In genomic region chr3:143222505-143222904, GRCh38 we compare ENCODE assay signal across 26 cellular contexts.
A peak's percentile ranks its signal among the peaks of the same experiment; 100 is the strongest.
DNase-seq lines count a peak whose midpoint lies in the region; ATAC-seq and TF ChIP-seq lines count a peak whose summit lies in the region.
"Had no signal": no experiment of that assay in that cellular context is flagged by ENCODE, and none has a peak within 500 bp of the region (broad histone marks: within the 10 kb centered on the region; RNA-seq: fewer than 3 reads in every experiment).

No MANE protein-coding gene starts in this region.

- H3K36me3 ChIP-seq in GM23248 (ENCODE audit: low read depth) (no peaks in the 10 kb centered on the region), osteoblast (ENCODE audit: insufficient read depth, low read length) (no peaks in the 10 kb centered on the region)
- H3K36me3 ChIP-seq: SJSA1, uterus had no signal

- H3K4me2 ChIP-seq in GM23248 (ENCODE audit: unreplicated experiment) (no peak overlapping the region), osteoblast (ENCODE audit: insufficient read depth, low read length) (no peak overlapping the region)

- no peaks in the 10 kb centered on the region for H4K20me1 ChIP-seq in GM23248 (ENCODE audit: insufficient read depth)
- H4K20me1 ChIP-seq in osteoblast (ENCODE audit: insufficient read depth, low read length), result no peaks in the 10 kb centered on the region

- H3K27me3 Mint-ChIP-seq in natural killer cell treated with Interleukin-12 subunit alpha and Interleukin-12 subunit beta and Interleukin-15 and Interleukin-18, amount 100 ng/mL, for 72 hours, result no peaks in the 10 kb centered on the region
- H3K27me3 Mint-ChIP-seq: activated CD4-positive, alpha-beta T cell treated with anti-CD3 and anti-CD28 coated beads for 36 hours had no signal

- H3K27me3 ChIP-seq in GM23248 (replicated peaks; ENCODE audit: insufficient read depth) (no peaks in the 10 kb centered on the region), osteoblast (ENCODE audit: insufficient read depth, low read length) (no peaks in the 10 kb centered on the region)
- H3K27me3 ChIP-seq: SJSA1, uterus had no signal

- H3K27ac Mint-ChIP-seq in natural killer cell treated with Interleukin-12 subunit alpha and Interleukin-12 subunit beta and Interleukin-15 and Interleukin-18, amount 100 ng/mL, for 72 hours, result no peak overlapping the region
- H3K27ac Mint-ChIP-seq: activated CD4-positive, alpha-beta T cell treated with anti-CD3 and anti-CD28 coated beads for 36 hours; endodermal cell had no signal

- no peak for TF ChIP-seq CTCF in osteoblast (IDR thresholded peaks at IDR 0.05; ENCODE audit: extremely low read depth, low read depth, low read length)

- 56% methylated on average over 3 of the region's 3 CpGs for WGBS in GM23248 (ENCODE audit: low coverage in 1 of 2, low lambda C conversion rate in 2 of 2, missing lambda C conversion rate in 2 of 2), 2 experiments

- H3K9me3 ChIP-seq in GM23248 (ENCODE audit: low read depth) (no peaks in the 10 kb centered on the region), osteoblast (ENCODE audit: low read depth, low read length) (no peaks in the 10 kb centered on the region)
- H3K9me3 ChIP-seq: SJSA1, uterus had no signal

- H3K4me3 ChIP-seq in GM23248 (no peak overlapping the region), osteoblast (ENCODE audit: insufficient read depth, low read length) (no peak overlapping the region)
- H3K4me3 ChIP-seq: SJSA1, uterus had no signal

- no peaks in the 10 kb centered on the region for H3K9me2 ChIP-seq in GM23248 (ENCODE audit: insufficient read depth)

- H3K27ac ChIP-seq in GM23248 (no peak overlapping the region), osteoblast (ENCODE audit: low read depth, low read length) (no peak overlapping the region)
- H3K27ac ChIP-seq: C4-2B, SJSA1, uterus had no signal

- H3K4me1 Mint-ChIP-seq in natural killer cell treated with Interleukin-12 subunit alpha and Interleukin-12 subunit beta and Interleukin-15 and Interleukin-18, amount 100 ng/mL, for 72 hours (ENCODE audit: low read depth in 2 of 2), result peaks cover 5 to 11% of the 10 kb centered on the region in 2 donors
- H3K4me1 Mint-ChIP-seq: endodermal cell had no signal

- no peaks in the 10 kb centered on the region for H3K9me3 Mint-ChIP-seq in natural killer cell treated with Interleukin-12 subunit alpha and Interleukin-12 subunit beta and Interleukin-15 and Interleukin-18, amount 100 ng/mL, for 72 hours
- H3K9me3 Mint-ChIP-seq: endodermal cell had no signal

- no peaks in the 10 kb centered on the region for H3K36me3 Mint-ChIP-seq in natural killer cell treated with Interleukin-12 subunit alpha and Interleukin-12 subunit beta and Interleukin-15 and Interleukin-18, amount 100 ng/mL, for 72 hours

- no peak overlapping the region for H3K9ac ChIP-seq in GM23248

- DNase-seq in GM23248 (peak; percentile 31), RPMI7951 (ENCODE audit: low read depth) (peak; percentile 70), astrocyte of the hippocampus (ENCODE audit: low read depth, low spot score) (peak; percentile 31), osteoblast (ENCODE audit: insufficient read length, low spot score, missing footprints) (no peak), DMS79 treated with DMSO at 0.1 percent for 48 hours (lab: John Stamatoyannopoulos, UW) (no peak), ureter (ENCODE audit: low spot score) (no peak)
- DNase-seq in natural killer cell treated with Interleukin-12 subunit alpha and Interleukin-12 subunit beta and Interleukin-15 and Interleukin-18, amount 100 ng/mL, for 72 hours (ENCODE audit: low spot score), result no peak
- DNase-seq: activated CD4-positive, alpha-beta T cell treated with anti-CD3 and anti-CD28 coated beads for 36 hours; activated gamma-delta T cell treated with Interleukin-2 at 50 U/mL for 16 hours; activated T-cell treated with anti-CD3 and anti-CD28 coated beads, Interleukin-2, amount 50 U/mL, for 1 hour; DND-41; endodermal cell; KG1; mammary epithelial cell; NCI-H1092 treated with DMSO at 0.1 percent for 48 hours; NCI-H187; NCI-H526; posterior cingulate gyrus; right cardiac atrium; RPMI8226; stimulated activated CD4-positive, alpha-beta T cell treated with anti-CD3 and anti-CD28 coated beads, Interleukin-2, amount 100 ng/mL, for 48 hours; uterus had no signal

- ATAC-seq in natural killer cell treated with Interleukin-12 subunit alpha and Interleukin-12 subunit beta and Interleukin-15 and Interleukin-18, amount 100 ng/mL, for 72 hours, result no peak
- no peak for ATAC-seq in SK-N-SH treated with all-trans-retinoic acid at 6 μM for 48 hours
- ATAC-seq: activated CD4-positive, alpha-beta T cell treated with anti-CD3 and anti-CD28 coated beads for 36 hours; esophagus mucosa had no signal

- H3K79me2 ChIP-seq in GM23248 (ENCODE audit: insufficient read depth), result no peaks in the 10 kb centered on the region
- no peaks in the 10 kb centered on the region for H3K79me2 ChIP-seq in osteoblast (ENCODE audit: insufficient read depth, low read length)

- H3K4me1 ChIP-seq in GM23248 (ENCODE audit: insufficient read depth) (peaks cover 8% of the 10 kb centered on the region; the same call in 1 of the 2 replicates), osteoblast (ENCODE audit: insufficient read depth, low read length) (no peaks in the 10 kb centered on the region)
- H3K4me1 ChIP-seq: SJSA1, uterus had no signal

- no peaks in the 10 kb centered on the region for H3F3A ChIP-seq in GM23248 (ENCODE audit: insufficient read depth)

- no peak overlapping the region for H3K4me3 Mint-ChIP-seq in natural killer cell treated with Interleukin-12 subunit alpha and Interleukin-12 subunit beta and Interleukin-15 and Interleukin-18, amount 100 ng/mL, for 72 hours
- H3K4me3 Mint-ChIP-seq: activated CD4-positive, alpha-beta T cell treated with anti-CD3 and anti-CD28 coated beads for 36 hours; endodermal cell had no signal

- H2AFZ ChIP-seq in GM23248 (peak overlapping the region; percentile 7; the same call in 1 of the 2 replicates), osteoblast (ENCODE audit: low read length) (peak overlapping the region; percentile 8)

- in situ Hi-C loops in GM23248 (cut with MboI), result no loop called here

TF ChIP-seq in SK-N-SH treated with all-trans-retinoic acid at 6 μM for 48 hours, 23 proteins besides CTCF, POLR2A, EP300 and RAD21 (continues in another document):
- TF ChIP-seq PATZ1 (CRISPR knock-in tag; IDR thresholded peaks at IDR 0.05; ENCODE audit: borderline replicate concordance) (no peak), TCF4 (CRISPR knock-in tag; IDR thresholded peaks at IDR 0.05; ENCODE audit: borderline replicate concordance) (no peak), GLIS3 (CRISPR knock-in tag; IDR thresholded peaks at IDR 0.05) (no peak), ZNF8 (CRISPR knock-in tag; IDR thresholded peaks at IDR 0.05) (no peak), ZNF565 (CRISPR knock-in tag; conservative IDR thresholded peaks at IDR 0.05; ENCODE audit: low read depth) (no peak), CREB5 (CRISPR knock-in tag; IDR thresholded peaks at IDR 0.05; ENCODE audit: low read depth) (no peak), ZFP30 (CRISPR knock-in tag; IDR thresholded peaks at IDR 0.05) (no peak), BACH2 (CRISPR knock-in tag; IDR thresholded peaks at IDR 0.05; ENCODE audit: borderline replicate concordance) (no peak), ISL1 (CRISPR knock-in tag; IDR thresholded peaks at IDR 0.05) (no peak)
- TF ChIP-seq, protein P1, sequence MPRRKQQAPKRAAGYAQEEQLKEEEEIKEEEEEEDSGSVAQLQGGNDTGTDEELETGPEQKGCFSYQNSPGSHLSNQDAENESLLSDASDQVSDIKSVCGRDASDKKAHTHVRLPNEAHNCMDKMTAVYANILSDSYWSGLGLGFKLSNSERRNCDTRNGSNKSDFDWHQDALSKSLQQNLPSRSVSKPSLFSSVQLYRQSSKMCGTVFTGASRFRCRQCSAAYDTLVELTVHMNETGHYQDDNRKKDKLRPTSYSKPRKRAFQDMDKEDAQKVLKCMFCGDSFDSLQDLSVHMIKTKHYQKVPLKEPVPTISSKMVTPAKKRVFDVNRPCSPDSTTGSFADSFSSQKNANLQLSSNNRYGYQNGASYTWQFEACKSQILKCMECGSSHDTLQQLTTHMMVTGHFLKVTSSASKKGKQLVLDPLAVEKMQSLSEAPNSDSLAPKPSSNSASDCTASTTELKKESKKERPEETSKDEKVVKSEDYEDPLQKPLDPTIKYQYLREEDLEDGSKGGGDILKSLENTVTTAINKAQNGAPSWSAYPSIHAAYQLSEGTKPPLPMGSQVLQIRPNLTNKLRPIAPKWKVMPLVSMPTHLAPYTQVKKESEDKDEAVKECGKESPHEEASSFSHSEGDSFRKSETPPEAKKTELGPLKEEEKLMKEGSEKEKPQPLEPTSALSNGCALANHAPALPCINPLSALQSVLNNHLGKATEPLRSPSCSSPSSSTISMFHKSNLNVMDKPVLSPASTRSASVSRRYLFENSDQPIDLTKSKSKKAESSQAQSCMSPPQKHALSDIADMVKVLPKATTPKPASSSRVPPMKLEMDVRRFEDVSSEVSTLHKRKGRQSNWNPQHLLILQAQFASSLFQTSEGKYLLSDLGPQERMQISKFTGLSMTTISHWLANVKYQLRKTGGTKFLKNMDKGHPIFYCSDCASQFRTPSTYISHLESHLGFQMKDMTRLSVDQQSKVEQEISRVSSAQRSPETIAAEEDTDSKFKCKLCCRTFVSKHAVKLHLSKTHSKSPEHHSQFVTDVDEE (CRISPR knock-in tag; IDR thresholded peaks at IDR 0.05), result no peak

Comparison
In these comparisons a context has a peak if more than half of its experiments do, and no peak if none do; other contexts are left out.
1. DNase-seq: peak in GM23248 (single experiment), RPMI7951 (single experiment) and astrocyte of the hippocampus (single experiment); none in osteoblast (single experiment), natural killer cell treated with Interleukin-12 subunit alpha and Interleukin-12 subunit beta and Interleukin-15 and Interleukin-18, amount 100 ng/mL, for 72 hours (single experiment), DMS79 treated with DMSO at 0.1 percent for 48 hours (single experiment) and ureter (single experiment).